12 cellular contexts compared by ENCODE assay signal in genomic region chr14:63760014-63760413, GRCh38. TPM values are rescaled to one million over a fixed set of nuclear protein-coding genes. Genes with fewer than 3 reads are reported as not detected.
DNase-seq lines count a peak whose midpoint lies in the region; ATAC-seq lines count a peak whose summit lies in the region.
"Had no signal": no experiment of that assay in that cellular context is flagged by ENCODE, and none has a peak within 500 bp of the region (broad histone marks: within the 10 kb centered on the region; RNA-seq: fewer than 3 reads in every experiment).

No MANE protein-coding gene starts in this region.

- no peaks in the 10 kb centered on the region for H3K4me1 ChIP-seq in subcutaneous abdominal adipose tissue (ENCODE audit: control insufficient read depth in 5 of 5, insufficient read depth in 5 of 5, low read length in 5 of 5)

- no peak overlapping the region for H3K4me3 Mint-ChIP-seq in activated T-cell treated with anti-CD3 and anti-CD28 coated beads, Interleukin-2, amount 50 U/mL, for 24 hours
- H3K4me3 Mint-ChIP-seq in activated T-helper 17 cell treated with anti-CD3 and anti-CD28 coated beads, Interleukin-2, amount 50 U/mL, for 72 hours, result peak overlapping the region; percentile 74

- peak overlapping the region in 2 of 5 donors; percentile 48 to 60 for H3K4me3 ChIP-seq in subcutaneous abdominal adipose tissue (ENCODE audit: low read depth in 1 of 5, low read length in 5 of 5)

- H3K4me1 Mint-ChIP-seq in activated T-cell treated with anti-CD3 and anti-CD28 coated beads, Interleukin-2, amount 50 U/mL, for 24 hours (ENCODE audit: low read depth), result peaks cover 10% of the 10 kb centered on the region
- H3K4me1 Mint-ChIP-seq in activated T-helper 17 cell treated with anti-CD3 and anti-CD28 coated beads, Interleukin-2, amount 50 U/mL, for 72 hours, result peaks cover 5% of the 10 kb centered on the region

- no peak for DNase-seq in activated T-cell treated with anti-CD3 and anti-CD28 coated beads, Interleukin-2, amount 50 U/mL, for 24 hours
- no peak for DNase-seq in activated T-cell treated with anti-CD3 and anti-CD28 coated beads, Interleukin-2, amount 50 U/mL, for 48 hours
- DNase-seq in HuH-7.5 (ENCODE audit: low spot score), result no peak
- no peak for DNase-seq in posterior cingulate gyrus
- no peak for DNase-seq in NCI-H1105 (lab: John Stamatoyannopoulos, UW)
- DNase-seq: glutamatergic neuron, midbrain, NCI-H1694, Right ventricle myocardium superior had no signal

- no peak overlapping the region for H3K9ac ChIP-seq in subcutaneous abdominal adipose tissue (ENCODE audit: low read length in 5 of 5)

- intact Hi-C loops in posterior cingulate gyrus (cut with DNase I), result loop anchor here (10.0 kb wide), 1 partner anchor 115 kb away; the partner anchor contains the start of gene WDR89

- no peaks in the 10 kb centered on the region for H3K27me3 Mint-ChIP-seq in activated T-cell treated with anti-CD3 and anti-CD28 coated beads, Interleukin-2, amount 50 U/mL, for 24 hours
- no peaks in the 10 kb centered on the region for H3K27me3 Mint-ChIP-seq in activated T-helper 17 cell treated with anti-CD3 and anti-CD28 coated beads, Interleukin-2, amount 50 U/mL, for 72 hours

- H3K27ac ChIP-seq in subcutaneous abdominal adipose tissue (ENCODE audit: low read depth, low read length), result peak overlapping the region; percentile 41

- no peaks in the 10 kb centered on the region for H3K36me3 ChIP-seq in subcutaneous abdominal adipose tissue (ENCODE audit: control insufficient read depth in 5 of 5, insufficient read depth in 5 of 5, low read length in 5 of 5)

- H3K9me3 Mint-ChIP-seq in activated T-cell treated with anti-CD3 and anti-CD28 coated beads, Interleukin-2, amount 50 U/mL, for 24 hours, result no peaks in the 10 kb centered on the region
- no peaks in the 10 kb centered on the region for H3K9me3 Mint-ChIP-seq in activated T-helper 17 cell treated with anti-CD3 and anti-CD28 coated beads, Interleukin-2, amount 50 U/mL, for 72 hours

- no peaks in the 10 kb centered on the region for H3K27me3 ChIP-seq in subcutaneous abdominal adipose tissue (ENCODE audit: control insufficient read depth in 5 of 5, insufficient read depth in 4 of 5, low read length in 5 of 5)

- H3K27ac Mint-ChIP-seq in activated T-cell treated with anti-CD3 and anti-CD28 coated beads, Interleukin-2, amount 50 U/mL, for 24 hours, result peak overlapping the region; percentile 84
- peak overlapping the region; percentile 85 for H3K27ac Mint-ChIP-seq in activated T-helper 17 cell treated with anti-CD3 and anti-CD28 coated beads, Interleukin-2, amount 50 U/mL, for 72 hours

- no peaks in the 10 kb centered on the region for H3K36me3 Mint-ChIP-seq in activated T-cell treated with anti-CD3 and anti-CD28 coated beads, Interleukin-2, amount 50 U/mL, for 24 hours (ENCODE audit: low read depth)
- H3K36me3 Mint-ChIP-seq in activated T-helper 17 cell treated with anti-CD3 and anti-CD28 coated beads, Interleukin-2, amount 50 U/mL, for 72 hours (ENCODE audit: low read depth), result no peaks in the 10 kb centered on the region

- peak; percentile 63 for ATAC-seq in HG02973 (IDR thresholded peaks at IDR 0.05; ENCODE audit: unreplicated experiment)
- ATAC-seq in activated T-helper 17 cell treated with anti-CD3 and anti-CD28 coated beads, Interleukin-2, amount 50 U/mL, for 72 hours (replicated peaks), result peak; percentile 83

- no peaks in the 10 kb centered on the region for H3K9me3 ChIP-seq in subcutaneous abdominal adipose tissue (ENCODE audit: control insufficient read depth in 5 of 5, low read length in 5 of 5)

RNA-seq across cellular contexts. Expression of gene SGPP1, which starts 32.1 kb away (rescaled TPM):
- 10 to 100 TPM in 1 of 2 donors, 1 to 10 TPM in 1; 7.7 to 11.1 TPM for total RNA-seq in activated T-helper 17 cell treated with anti-CD3 and anti-CD28 coated beads, Interleukin-2, amount 50 U/mL, for 72 hours
